Comparison of ENCODE assay signal across 25 cellular contexts in the genomic region with DNA sequence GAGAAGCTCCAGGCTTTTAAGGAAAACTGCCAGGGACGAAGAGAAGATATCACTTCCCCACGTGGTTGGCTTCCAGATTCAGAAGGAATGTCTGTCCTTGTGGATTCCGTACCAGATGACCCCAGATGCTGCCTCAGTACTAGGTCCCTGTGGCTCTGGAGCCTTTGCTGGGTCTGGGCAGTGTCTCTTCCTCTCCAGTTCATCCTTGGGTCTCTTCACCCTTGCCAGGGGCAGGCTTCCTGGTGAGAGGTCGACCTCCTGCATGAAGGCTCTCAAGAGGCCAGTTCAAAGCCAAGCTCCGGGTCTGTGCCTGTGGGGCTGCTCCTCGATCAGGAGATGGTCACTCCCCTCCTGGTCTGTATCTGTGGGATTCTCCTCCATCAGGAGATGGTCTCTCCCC.
"Had no signal": no experiment of that assay in that cellular context is flagged by ENCODE, and none has a peak within 500 bp of the region (broad histone marks: within the 10 kb centered on the region; RNA-seq: fewer than 3 reads in every experiment).

No MANE protein-coding gene starts in this region.

- H3K36me3 ChIP-seq: heart left ventricle, lower lobe of right lung, pancreas, right atrium auricular region, thyroid gland, transverse colon, upper lobe of left lung, vagina had no signal

- H3K27ac ChIP-seq: heart left ventricle, lower lobe of right lung, pancreas, right atrium auricular region, right lobe of liver, skin epidermis, stomach, testis, thyroid gland, transverse colon, upper lobe of left lung, vagina had no signal

- H3K4me1 Mint-ChIP-seq: mesothelial cell of epicardium; naive B cell; stimulated activated naive B cell treated with anti-CD40 and anti-IgM and Interleukin-4, amounts not matched to agents 10 μg/mL and 1 μg/mL and 100 μg/mL, for 72 hours had no signal

- H3K4me1 ChIP-seq: heart left ventricle, lower lobe of right lung, pancreas, right atrium auricular region, right lobe of liver, stomach, testis, thyroid gland, transverse colon, upper lobe of left lung, vagina had no signal

- H3K36me3 Mint-ChIP-seq: mesothelial cell of epicardium; naive B cell; natural killer cell; stimulated activated naive B cell treated with anti-CD40 and anti-IgM and Interleukin-4, amounts not matched to agents 10 μg/mL and 1 μg/mL and 100 μg/mL, for 72 hours had no signal

- H3K27ac Mint-ChIP-seq: immature natural killer cell; mesothelial cell of epicardium; naive B cell; stimulated activated naive B cell treated with anti-CD40 and anti-IgM and Interleukin-4, amounts not matched to agents 10 μg/mL and 1 μg/mL and 100 μg/mL, for 72 hours had no signal

- H3K27me3 ChIP-seq: pancreas, right atrium auricular region, right lobe of liver, testis, thyroid gland, transverse colon, upper lobe of left lung, vagina had no signal

- H3K4me3 Mint-ChIP-seq: immature natural killer cell; mesothelial cell of epicardium; naive B cell; natural killer cell; stimulated activated naive B cell treated with anti-CD40 and anti-IgM and Interleukin-4, amounts not matched to agents 10 μg/mL and 1 μg/mL and 100 μg/mL, for 72 hours had no signal

- H3K4me3 ChIP-seq: heart left ventricle, lower lobe of right lung, pancreas, right atrium auricular region, right lobe of liver, skin epidermis, stomach, testis, thyroid gland, transverse colon, upper lobe of left lung, vagina had no signal

- H3K9me3 Mint-ChIP-seq: immature natural killer cell; mesothelial cell of epicardium; natural killer cell; stimulated activated naive B cell treated with anti-CD40 and anti-IgM and Interleukin-4, amounts not matched to agents 10 μg/mL and 1 μg/mL and 100 μg/mL, for 72 hours had no signal

- DNase-seq: heart left ventricle; hypothalamus; immature natural killer cell; lower lobe of right lung; mammary epithelial cell; mesenchymal stem cell; naive B cell; natural killer cell; pancreas; right lobe of liver; stimulated activated CD4-positive, alpha-beta T cell treated with anti-CD3 and anti-CD28 coated beads, Interleukin-12 subunit alpha, Interleukin-12 subunit beta, amount 100 ng/mL, for 4 hours; stimulated activated CD4-positive, alpha-beta T cell treated with anti-CD3 and anti-CD28 coated beads, Interleukin-15, amount 100 ng/mL, for 24 hours; stimulated activated CD4-positive, alpha-beta T cell treated with anti-CD3 and anti-CD28 coated beads, Interleukin-2, amount 100 ng/mL, for 24 hours; stimulated activated CD4-positive, alpha-beta T cell treated with anti-CD3 and anti-CD28 coated beads, Interleukin-4, amount 100 ng/mL, for 1 hour; stimulated activated naive B cell treated with anti-CD40 and anti-IgM and Interleukin-4, amounts not matched to agents 10 μg/mL and 1 μg/mL and 100 μg/mL, for 72 hours; stimulated activated naive CD8-positive, alpha-beta T cell treated with anti-CD3 and anti-CD28 coated beads, Interleukin-15, Interleukin-2, amounts not matched to agents 100 U/mL and 50 U/mL, for 24 hours; stomach; testis; thyroid gland; transverse colon had no signal

- ATAC-seq: heart left ventricle; lower lobe of right lung; natural killer cell; pancreas; stimulated activated naive B cell treated with anti-CD40 and anti-IgM and Interleukin-4, amounts not matched to agents 10 μg/mL and 1 μg/mL and 100 μg/mL, for 72 hours; stimulated activated naive CD8-positive, alpha-beta T cell treated with anti-CD3 and anti-CD28 coated beads, Interleukin-15, Interleukin-2, amounts not matched to agents 100 U/mL and 50 U/mL, for 24 hours had no signal

- H3K9me3 ChIP-seq: heart left ventricle, lower lobe of right lung, pancreas, right atrium auricular region, right lobe of liver, stomach, testis, thyroid gland, transverse colon, upper lobe of left lung, vagina had no signal
